Comparison of ENCODE assay signal across 9 cellular contexts in the genomic region with DNA sequence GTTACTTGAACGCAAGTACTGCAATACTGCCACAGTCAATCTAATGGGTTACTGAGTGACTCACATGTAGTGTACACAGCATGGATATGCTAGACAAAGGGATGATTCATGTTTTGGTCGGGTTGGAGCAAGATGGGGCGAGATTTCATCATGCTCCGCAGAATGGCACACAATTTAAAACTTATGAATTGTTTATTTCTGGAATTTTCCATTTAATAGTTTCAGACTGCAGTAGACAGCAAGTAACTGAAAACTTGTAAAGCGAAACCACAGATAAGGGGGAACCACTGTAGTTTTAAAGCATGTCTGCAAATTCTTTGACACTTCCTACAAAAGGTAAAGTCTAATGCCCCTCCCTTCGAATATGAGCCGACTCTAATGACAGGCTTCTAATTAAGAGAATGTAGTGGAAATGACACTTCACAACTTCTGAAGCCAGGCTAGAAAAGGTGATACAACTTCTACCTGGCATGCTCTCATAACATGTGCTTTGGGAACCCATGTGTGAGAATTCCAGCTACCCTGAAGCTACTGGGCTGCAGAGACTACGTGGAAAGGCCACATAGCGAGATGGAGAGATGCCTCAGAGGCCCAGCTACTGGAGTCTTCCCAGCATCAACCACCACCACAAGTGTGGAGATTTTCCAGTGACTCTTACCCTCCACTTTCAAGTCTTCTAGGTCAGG. TPM values are rescaled to one million over a fixed set of nuclear protein-coding genes. Genes with fewer than 3 reads are reported as not detected.
A peak's percentile ranks its signal among the peaks of the same experiment; 100 is the strongest.
DNase-seq lines count a peak whose midpoint lies in the region; ATAC-seq, FAIRE-seq and TF ChIP-seq lines count a peak whose summit lies in the region.
"Had no signal": no experiment of that assay in that cellular context is flagged by ENCODE, and none has a peak within 500 bp of the region (broad histone marks: within the 10 kb centered on the region; RNA-seq: fewer than 3 reads in every experiment).

No MANE protein-coding gene starts in this region.

- H3K9me3 ChIP-seq in A549 (0 out of 3 replicates have a peak, but pooled peaks cover 5% of the 10 kb centered on the region), HEK293 (ENCODE audit: control insufficient read depth, insufficient read depth, low read depth, low read length) (no peaks in the 10 kb centered on the region), hepatocyte (ENCODE audit: low read depth) (no peaks in the 10 kb centered on the region)

- H3K4me3 Mint-ChIP-seq in glutamatergic neuron (ENCODE audit: unreplicated experiment) = no peak overlapping the region

- H3K4me1 ChIP-seq in A549 (peaks cover 31% of the 10 kb centered on the region), HEK293 (ENCODE audit: control insufficient read depth, insufficient read depth, low read length) (peaks cover 6% of the 10 kb centered on the region), hepatocyte (ENCODE audit: insufficient read depth) (peaks cover 24% of the 10 kb centered on the region)

- peaks cover 4% of the 10 kb centered on the region for H3K27me3 Mint-ChIP-seq in glutamatergic neuron (ENCODE audit: unreplicated experiment)

- H3K4me3 ChIP-seq in A549 = no peak overlapping the region
- no peak overlapping the region for H3K4me3 ChIP-seq in HEK293 (ENCODE audit: low read depth, low read length)
- no peak overlapping the region for H3K4me3 ChIP-seq in hepatocyte

- no peaks in the 10 kb centered on the region for H3K36me3 Mint-ChIP-seq in glutamatergic neuron (ENCODE audit: unreplicated experiment)

- peak; percentile 30 to 47; a peak in 2 of 5 replicates for TF ChIP-seq EP300 in A549 (IDR thresholded peaks at IDR 0.05)

- no peaks in the 10 kb centered on the region for H3K27me3 ChIP-seq in hepatocyte

- peak overlapping the region; percentile 30 for H2AFZ ChIP-seq in hepatocyte

- H3K4me2 ChIP-seq in A549 = peak overlapping the region; percentile 37
- H3K4me2 ChIP-seq in hepatocyte = peak overlapping the region; percentile 42

- H3K79me2 ChIP-seq in hepatocyte = no peaks in the 10 kb centered on the region

- H3K4me1 Mint-ChIP-seq in glutamatergic neuron (ENCODE audit: low read depth, unreplicated experiment) = no peaks in the 10 kb centered on the region

- no peaks in the 10 kb centered on the region for H4K20me1 ChIP-seq in hepatocyte (ENCODE audit: insufficient read depth, poor library complexity, severe bottlenecking)

- no peak for FAIRE-seq in A549 (lab: Jason Lieb, UNC)

- no peaks in the 10 kb centered on the region for H3K9me3 Mint-ChIP-seq in glutamatergic neuron (ENCODE audit: unreplicated experiment)

- H3K27ac Mint-ChIP-seq in glutamatergic neuron (ENCODE audit: unreplicated experiment) = no peak overlapping the region

- peak; percentile 98 to 99 for ATAC-seq in A549
- ATAC-seq in GM18868 (IDR thresholded peaks at IDR 0.05; ENCODE audit: unreplicated experiment) = no peak
- no peak for ATAC-seq in HG02571 (IDR thresholded peaks at IDR 0.05; ENCODE audit: unreplicated experiment)

- no peaks in the 10 kb centered on the region for H3K9me2 ChIP-seq in hepatocyte (replicated peaks; ENCODE audit: insufficient read depth)

- TF ChIP-seq CTCF in A549 (IDR thresholded peaks at IDR 0.05) (no peak), HEK293 (tag by site-specific recombination; IDR thresholded peaks at IDR 0.05) (no peak), hepatocyte (IDR thresholded peaks at IDR 0.05; ENCODE audit: poor library complexity) (no peak), glutamatergic neuron (IDR thresholded peaks at IDR 0.05; ENCODE audit: partially characterized antibody, unreplicated experiment) (no peak)

- TF ChIP-seq POLR2A in A549 (IDR thresholded peaks at IDR 0.05; ENCODE audit: low read length) = no peak

- CTCF ChIA-PET in A549 (lab: Yijun Ruan, JAX) = interaction anchor here (1.5 kb wide), 1 partner anchor 13 kb away, joined by 3 read pairs; no protein-coding TSS in a partner anchor
- CTCF ChIA-PET in HEK293 (lab: Yijun Ruan, JAX) = interaction anchor here (1.1 kb wide), 1 partner anchor 62 kb away, joined by 5 read pairs; no protein-coding TSS in a partner anchor

- DNase-seq in A549 (ENCODE audit: low read depth in 1 of 2, low spot score in 1 of 2) = peak; percentile 76 to 92
- peak; percentile 26 to 29 for DNase-seq in activated CD4-positive, alpha-beta T cell treated with anti-CD3 and anti-CD28 coated beads, Interleukin-2, amount 50 U/mL, for 48 hours
- DNase-seq in hepatocyte (ENCODE audit: low spot score) = peak; percentile 70
- DNase-seq in glutamatergic neuron = no peak
- no peak for DNase-seq in inferior parietal cortex (ENCODE audit: extremely low spot score)
- DNase-seq: amniotic stem cell had no signal

- H3K36me3 ChIP-seq in HEK293 (ENCODE audit: control insufficient read depth in 2 of 2, insufficient read depth in 1 of 2, low read length in 2 of 2) = no peaks in the 10 kb centered on the region
- H3K36me3 ChIP-seq in hepatocyte (replicated peaks; ENCODE audit: insufficient read depth, low read depth) = no peaks in the 10 kb centered on the region

- WGBS in A549 (ENCODE audit: missing lambda C conversion rate) = 20% methylated on average over 9 of the region's 9 CpGs
- 63% methylated on average over 9 of the region's 9 CpGs for WGBS in hepatocyte (ENCODE audit: low lambda C conversion rate, missing lambda C conversion rate)

- TF ChIP-seq RAD21 in A549 (conservative IDR thresholded peaks at IDR 0.05 in 1 of 2, IDR thresholded peaks at IDR 0.05 in 1 of 2) = no peak

- H3K27ac ChIP-seq in A549 (peak overlapping the region; percentile 95 to 98), HEK293 (ENCODE audit: extremely low read depth, low read depth, low read length) (peak overlapping the region; percentile 39; the same call in 1 of the 2 replicates), hepatocyte (peak overlapping the region; percentile 92)

- POLR2A ChIA-PET in A549 (lab: Yijun Ruan, JAX) = interaction anchor here (1.7 kb wide), 1 partner anchor 42 kb away, joined by 3 read pairs; no protein-coding TSS in a partner anchor
- POLR2A ChIA-PET in HEK293 (lab: Yijun Ruan, JAX) = no interaction called here

TF ChIP-seq in A549, 52 proteins besides CTCF, POLR2A, EP300 and RAD21 (continues in another document):
- TF ChIP-seq GATA3 (IDR thresholded peaks at IDR 0.05; ENCODE audit: borderline replicate concordance) = peak; percentile 22; the same call in 1 of the 2 replicates
- TF ChIP-seq BCL3 (IDR thresholded peaks at IDR 0.05) = 0 out of 3 replicates have a peak, but pooled peaks have one; percentile 31
- peak; percentile 76; the same call in 1 of the 2 replicates for TF ChIP-seq HOXB13 (CRISPR knock-in tag; IDR thresholded peaks at IDR 0.05; ENCODE audit: low read depth)
- TF ChIP-seq MAFK (IDR thresholded peaks at IDR 0.05; ENCODE audit: partially characterized antibody) = no peak
- no peak for TF ChIP-seq CBX8 (IDR thresholded peaks at IDR 0.05)
- TF ChIP-seq ZNF302 (CRISPR knock-in tag; IDR thresholded peaks at IDR 0.05) = peak; percentile 78; the same call in 1 of the 2 replicates
- TF ChIP-seq CEBPB (IDR thresholded peaks at IDR 0.05) = peak; percentile 80 to 94; a peak in 3 of 4 replicates
- peak; percentile 93 for TF ChIP-seq JUNB (IDR thresholded peaks at IDR 0.05)

TF ChIP-seq in HEK293, 187 proteins besides CTCF, POLR2A, EP300 and RAD21 (continues in another document):
- TF ChIP-seq BCL11B (tag by site-specific recombination; IDR thresholded peaks at IDR 0.05; ENCODE audit: low read depth) = no peak
- peak; percentile 70 for TF ChIP-seq ZSCAN4 (tag by site-specific recombination; IDR thresholded peaks at IDR 0.05)

RNA-seq across cellular contexts. Expression of gene TCP11L2, which starts 13.9 kb away (rescaled TPM):
- polyA plus RNA-seq in A549 (2011; rRNA removed) (16.6 and 19.7 TPM in 2 replicates), A549 (2017; fragmentation: RNase III; extraction: RNeasy Plus Mini Kit Qiagen cat#74134 plus additional on column Dnase treatment) (1.8 to 4.9 TPM (median 4.1 TPM) in 3 replicates), hepatocyte (8.5 and 9.6 TPM in 2 replicates)
- 1.1 and 1.5 TPM in 2 replicates for polyA plus RNA-seq in A549 (2012; cell fraction: cytosol; rRNA removed)
- polyA plus RNA-seq in A549 (2012; cell fraction: nucleus; rRNA removed) = 1.7 and 2.4 TPM in 2 replicates
- polyA minus RNA-seq in A549 (2011; rRNA and poly(A)+ RNA removed) = 36.1 and 48.5 TPM in 2 replicates
- total RNA-seq in hepatocyte (30.7 and 38.4 TPM in 2 replicates), glutamatergic neuron (ENCODE audit: unreplicated experiment) (17.1 TPM)

RNA-seq across cellular contexts. Expression of gene CKAP4, which starts 40.8 kb away (rescaled TPM):
- polyA plus RNA-seq in A549 (2011; rRNA removed) (96.5 and 108 TPM in 2 replicates), A549 (2017; fragmentation: RNase III; extraction: RNeasy Plus Mini Kit Qiagen cat#74134 plus additional on column Dnase treatment) (62.6 to 71.7 TPM (median 70.4 TPM) in 3 replicates), hepatocyte (258 and 266 TPM in 2 replicates)
- 39.5 and 50.8 TPM in 2 replicates for polyA plus RNA-seq in A549 (2012; cell fraction: cytosol; rRNA removed)
- 59.8 and 68.1 TPM in 2 replicates for polyA plus RNA-seq in A549 (2012; cell fraction: nucleus; rRNA removed)
- 36.8 and 40.3 TPM in 2 replicates for polyA minus RNA-seq in A549 (2011; rRNA and poly(A)+ RNA removed)
- total RNA-seq in hepatocyte (140 and 151 TPM in 2 replicates), glutamatergic neuron (ENCODE audit: unreplicated experiment) (87.0 TPM)

Comparison
In these comparisons a context has a peak if more than half of its experiments do, and no peak if none do; other contexts are left out.
1. ATAC-seq: peak in A549 (2 of 2); none in GM18868 (single experiment) and HG02571 (single experiment).
2. DNase-seq: peak in A549 (2 of 2), activated CD4-positive, alpha-beta T cell treated with anti-CD3 and anti-CD28 coated beads, Interleukin-2, amount 50 U/mL, for 48 hours (2 of 2) and hepatocyte (single experiment); none in glutamatergic neuron (single experiment) and inferior parietal cortex (single experiment).
3. H3K27ac ChIP-seq: peak in every context shown above with its lines; median percentile 96 in A549; 92 in hepatocyte; 39 in HEK293.
4. Of the 5 proteins assayed by ChIP-seq in both HEK293 and A549: peak only in HEK293: REST; only in A549: ZNF302; in both: none; in neither: 3.